Comparison of ENCODE assay signal across 9 cellular contexts in the genomic region with DNA sequence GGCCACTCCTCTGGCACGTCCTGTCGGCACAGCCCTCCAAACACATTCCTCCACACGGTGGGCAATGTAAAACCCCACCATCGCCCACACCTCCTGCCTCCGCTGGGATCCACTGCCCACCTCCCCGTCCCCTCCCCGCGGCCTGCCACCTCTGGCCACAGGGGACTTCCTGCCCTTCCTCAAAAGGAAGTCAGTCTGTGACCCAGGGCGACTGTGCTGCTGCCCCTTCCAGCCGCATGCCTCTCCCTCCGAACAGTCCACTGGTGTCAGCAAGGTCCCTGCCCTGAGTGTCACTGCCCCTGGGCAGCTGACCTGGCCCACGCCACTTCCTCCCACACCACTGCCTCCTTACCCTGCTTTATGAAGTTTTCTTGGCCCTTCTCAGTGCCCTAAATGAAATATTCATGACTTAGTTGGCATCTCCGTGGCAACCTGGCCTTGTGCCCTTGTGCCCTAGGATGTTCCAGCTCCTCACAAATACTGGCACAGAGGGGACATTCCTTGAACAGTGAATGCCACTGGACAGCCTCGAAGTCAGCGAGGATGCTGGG. TPM values are rescaled to one million over a fixed set of nuclear protein-coding genes. Genes with fewer than 3 reads are reported as not detected.
DNase-seq lines count a peak whose midpoint lies in the region; ATAC-seq and TF ChIP-seq lines count a peak whose summit lies in the region.
"Had no signal": no experiment of that assay in that cellular context is flagged by ENCODE, and none has a peak within 500 bp of the region (broad histone marks: within the 10 kb centered on the region; RNA-seq: fewer than 3 reads in every experiment).

No MANE protein-coding gene starts in this region.

- peak overlapping the region; percentile 92 for H3K4me3 Mint-ChIP-seq in activated naive CD4-positive, alpha-beta T cell treated with anti-CD3 and anti-CD28 coated beads, Interleukin-2, amount 50 U/mL, for 24 hours
- peak overlapping the region; percentile 77 for H3K4me3 Mint-ChIP-seq in memory B cell

- no peak overlapping the region for H3K4me3 ChIP-seq in adrenal gland
- no peak overlapping the region for H3K4me3 ChIP-seq in transverse colon
- H3K4me3 ChIP-seq: thyroid gland had no signal

- H3K27ac ChIP-seq in adrenal gland, result peak overlapping the region in 1 of 5 donors; percentile 64
- H3K27ac ChIP-seq in transverse colon, result peak overlapping the region; percentile 78 to 94 (median 86)
- H3K27ac ChIP-seq: thyroid gland had no signal

- H3K27me3 ChIP-seq in adrenal gland (no peaks in the 10 kb centered on the region), transverse colon (no peaks in the 10 kb centered on the region)
- H3K27me3 ChIP-seq: thyroid gland had no signal

- no peak for DNase-seq in activated naive CD4-positive, alpha-beta T cell treated with anti-CD3 and anti-CD28 coated beads, Interleukin-2, amount 50 U/mL, for 16 hours
- DNase-seq in adrenal gland (peak; percentile 62 to 86 (median 73)), memory B cell (ENCODE audit: low spot score in 2 of 2) (no peak), transverse colon (peak; percentile 30), DMS53 (lab: John Stamatoyannopoulos, UW) (no peak), NCI-H1417 treated with DMSO at 0.1 percent for 48 hours (lab: John Stamatoyannopoulos, UW) (no peak)

- H3K4me1 Mint-ChIP-seq in activated naive CD4-positive, alpha-beta T cell treated with anti-CD3 and anti-CD28 coated beads, Interleukin-2, amount 50 U/mL, for 24 hours, result peaks cover 29% of the 10 kb centered on the region
- peaks cover 13% of the 10 kb centered on the region for H3K4me1 Mint-ChIP-seq in memory B cell

- no peaks in the 10 kb centered on the region for H3K9me3 Mint-ChIP-seq in activated naive CD4-positive, alpha-beta T cell treated with anti-CD3 and anti-CD28 coated beads, Interleukin-2, amount 50 U/mL, for 24 hours
- peaks cover 2% of the 10 kb centered on the region for H3K9me3 Mint-ChIP-seq in memory B cell

- peak overlapping the region; percentile 47 for H3K27ac Mint-ChIP-seq in activated naive CD4-positive, alpha-beta T cell treated with anti-CD3 and anti-CD28 coated beads, Interleukin-2, amount 50 U/mL, for 24 hours
- H3K27ac Mint-ChIP-seq in memory B cell, result peak overlapping the region; percentile 60

- no peaks in the 10 kb centered on the region for H3K36me3 ChIP-seq in adrenal gland (replicated peaks in 1 of 2)
- H3K36me3 ChIP-seq in transverse colon, result no peaks in the 10 kb centered on the region
- H3K36me3 ChIP-seq: thyroid gland had no signal

- TF ChIP-seq CTCF in adrenal gland (IDR thresholded peaks at IDR 0.05) (no peak), transverse colon (IDR thresholded peaks at IDR 0.05) (no peak)

- no peak for TF ChIP-seq EP300 in transverse colon (IDR thresholded peaks at IDR 0.05; ENCODE audit: low read depth)

- H3K4me1 ChIP-seq in adrenal gland (replicated peaks in 1 of 2) (peaks cover 29 to 44% of the 10 kb centered on the region in 2 donors), transverse colon (peaks cover 29 to 63% (median 51%) of the 10 kb centered on the region in 4 donors)

- H3K27me3 Mint-ChIP-seq in activated naive CD4-positive, alpha-beta T cell treated with anti-CD3 and anti-CD28 coated beads, Interleukin-2, amount 50 U/mL, for 24 hours, result no peaks in the 10 kb centered on the region
- no peaks in the 10 kb centered on the region for H3K27me3 Mint-ChIP-seq in memory B cell

- TF ChIP-seq POLR2A in adrenal gland (IDR thresholded peaks at IDR 0.05) (peak in 1 of 2 donors; percentile 23), transverse colon (IDR thresholded peaks at IDR 0.05) (no peak)

- H3K36me3 Mint-ChIP-seq in activated naive CD4-positive, alpha-beta T cell treated with anti-CD3 and anti-CD28 coated beads, Interleukin-2, amount 50 U/mL, for 24 hours, result peaks cover 3% of the 10 kb centered on the region
- peaks cover 5% of the 10 kb centered on the region for H3K36me3 Mint-ChIP-seq in memory B cell

- in situ Hi-C loops in transverse colon (cut with MboI; ENCODE audit: low pct_ligation_motif_present in 1 of 4, low pct_unique_long_range_greater_than_20kb in 1 of 4, low sequenced_read_pairs in 3 of 4), result no loop called here

- no peak for ATAC-seq in memory B cell (ENCODE audit: low read depth)
- no peak for ATAC-seq in HG02610 (IDR thresholded peaks at IDR 0.05; ENCODE audit: unreplicated experiment)

- intact Hi-C loops in adrenal gland (cut with DNase I) (loop anchor here in 1 of 2 donors (10.0 kb wide), 1 partner anchor 59 kb away; no protein-coding TSS in a partner anchor), transverse colon (cut with DNase I; ENCODE audit: low total_unique reads) (no loop called here)

- no peaks in the 10 kb centered on the region for H3K9me3 ChIP-seq in adrenal gland (replicated peaks in 1 of 3)
- no peaks in the 10 kb centered on the region for H3K9me3 ChIP-seq in transverse colon
- H3K9me3 ChIP-seq: thyroid gland had no signal

- 46 to 60% (median 56%) methylated on average over 14 to 15 of the region's 15 CpGs for WGBS in adrenal gland, 4 donors
- 58 to 69% methylated on average over 3 to 15 of the region's 15 CpGs for WGBS in transverse colon (ENCODE audit: low coverage in 1 of 2), 2 donors

RNA-seq across cellular contexts. Expression of gene PLD6, which starts 2.0 kb away (rescaled TPM):
- total RNA-seq in adrenal gland (10 to 100 TPM in 1 of 8 donors, 1 to 10 TPM in 7; 1.9 to 14.2 (median 3.7) TPM), transverse colon (1 to 10 TPM in 2 of 4 donors, under 1 TPM in 1, not detected in 1; 0.75 to 3.2 (median 1.4) TPM)
- polyA plus RNA-seq in adrenal gland, result 1 to 10 TPM; 3.1 to 5.1 (median 3.1) TPM

RNA-seq across cellular contexts. Expression of gene FLCN, which starts 32.9 kb away (rescaled TPM):
- total RNA-seq in adrenal gland (100 to 1,000 TPM in 1 of 8 donors, 10 to 100 TPM in 7; 27.2 to 101 (median 40.0) TPM), transverse colon (100 to 1,000 TPM in 1 of 4 donors, 10 to 100 TPM in 3; 43.0 to 560 (median 81.1) TPM)
- 10 to 100 TPM; 10.2 to 45.5 (median 11.9) TPM for polyA plus RNA-seq in adrenal gland

Comparison
In these comparisons a context has a peak if more than half of its experiments do, and no peak if none do; other contexts are left out.
1. DNase-seq: peak in adrenal gland (7 of 7) and transverse colon (single experiment); none in activated naive CD4-positive, alpha-beta T cell treated with anti-CD3 and anti-CD28 coated beads, Interleukin-2, amount 50 U/mL, for 16 hours (single experiment), memory B cell (0 of 2), DMS53 (single experiment) and NCI-H1417 treated with DMSO at 0.1 percent for 48 hours (single experiment).